Comparison of ENCODE assay signal across 9 cellular contexts in the genomic region with DNA sequence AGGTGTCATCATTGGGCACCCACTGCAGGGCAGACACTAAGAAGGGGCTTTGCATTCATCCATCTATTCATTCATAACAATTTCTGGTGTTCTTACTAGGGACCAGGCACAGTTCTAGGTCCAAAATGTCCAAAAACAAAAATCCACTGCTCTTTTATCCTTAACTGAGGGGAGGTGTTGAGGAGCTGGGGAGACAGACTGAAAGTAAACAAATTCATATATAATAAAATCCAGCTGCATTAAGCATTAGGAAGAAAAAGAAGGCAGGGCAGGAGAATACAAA. TPM values are rescaled to one million over a fixed set of nuclear protein-coding genes. Genes with fewer than 3 reads are reported as not detected.
DNase-seq lines count a peak whose midpoint lies in the region; ATAC-seq and TF ChIP-seq lines count a peak whose summit lies in the region.
"Had no signal": no experiment of that assay in that cellular context is flagged by ENCODE, and none has a peak within 500 bp of the region (broad histone marks: within the 10 kb centered on the region; RNA-seq: fewer than 3 reads in every experiment).

No MANE protein-coding gene starts in this region.

- H4K20me1 ChIP-seq in KMS-11 (ENCODE audit: insufficient read depth), result no peaks in the 10 kb centered on the region

- H3K9ac ChIP-seq in KMS-11, result no peak overlapping the region

- peak overlapping the region; percentile 57; the same call in 1 of the 2 replicates for H2AFZ ChIP-seq in KMS-11 (ENCODE audit: low read depth)

- POLR2A ChIA-PET in AG04449 (lab: Yijun Ruan, JAX), result no interaction called here

- peak overlapping the region; percentile 99 for H3K4me3 Mint-ChIP-seq in natural killer cell treated with Interleukin-12 subunit alpha and Interleukin-12 subunit beta and Interleukin-15 and Interleukin-18, amount 100 ng/mL, for 72 hours

- H3K79me2 ChIP-seq in KMS-11 (ENCODE audit: insufficient read depth, low read depth), result no peaks in the 10 kb centered on the region

- H3K4me1 ChIP-seq in KMS-11 (ENCODE audit: low read depth, poor library complexity, severe bottlenecking) (peaks cover 12% of the 10 kb centered on the region), ectodermal cell (ENCODE audit: control insufficient read depth, insufficient read depth, low read length) (no peaks in the 10 kb centered on the region)

- ATAC-seq in natural killer cell treated with Interleukin-12 subunit alpha and Interleukin-12 subunit beta and Interleukin-15 and Interleukin-18, amount 100 ng/mL, for 72 hours, result no peak
- ATAC-seq in GM19324 (IDR thresholded peaks at IDR 0.05; ENCODE audit: low FRiP score, unreplicated experiment) (no peak), GM21423 (IDR thresholded peaks at IDR 0.05; ENCODE audit: unreplicated experiment) (no peak)

- no peaks in the 10 kb centered on the region for H3K9me3 Mint-ChIP-seq in natural killer cell treated with Interleukin-12 subunit alpha and Interleukin-12 subunit beta and Interleukin-15 and Interleukin-18, amount 100 ng/mL, for 72 hours

- H3K27me3 ChIP-seq in KMS-11 (ENCODE audit: insufficient read depth, low read depth) (no peaks in the 10 kb centered on the region), ectodermal cell (ENCODE audit: control insufficient read depth, insufficient read depth, low read length, poor library complexity, severe bottlenecking) (peaks cover 35% of the 10 kb centered on the region)

- H3K27ac Mint-ChIP-seq in natural killer cell treated with Interleukin-12 subunit alpha and Interleukin-12 subunit beta and Interleukin-15 and Interleukin-18, amount 100 ng/mL, for 72 hours, result peak overlapping the region; percentile 88 to 95

- no peaks in the 10 kb centered on the region for H3K9me3 ChIP-seq in ectodermal cell (ENCODE audit: control insufficient read depth, low read length)

- H3K27ac ChIP-seq in KMS-11, result no peak overlapping the region
- no peak overlapping the region for H3K27ac ChIP-seq in ectodermal cell (ENCODE audit: insufficient read depth, low read depth, low read length, poor library complexity, severe bottlenecking)

- no peaks in the 10 kb centered on the region for H3K36me3 ChIP-seq in KMS-11 (ENCODE audit: insufficient read depth)
- H3K36me3 ChIP-seq in ectodermal cell (ENCODE audit: control insufficient read depth, insufficient read depth, low read length), result no peaks in the 10 kb centered on the region

- H3K4me2 ChIP-seq in KMS-11, result peak overlapping the region; percentile 83

- DNase-seq in AG04449 (ENCODE audit: low read depth, low spot score) (no peak), hippocampal formation (lab: John Stamatoyannopoulos, UW) (no peak), mesenteric fat pad (ENCODE audit: low spot score) (no peak)
- DNase-seq in natural killer cell treated with Interleukin-12 subunit alpha and Interleukin-12 subunit beta and Interleukin-15 and Interleukin-18, amount 100 ng/mL, for 72 hours (ENCODE audit: low spot score), result no peak

- no peaks in the 10 kb centered on the region for H3K27me3 Mint-ChIP-seq in natural killer cell treated with Interleukin-12 subunit alpha and Interleukin-12 subunit beta and Interleukin-15 and Interleukin-18, amount 100 ng/mL, for 72 hours

- H3K4me1 Mint-ChIP-seq in natural killer cell treated with Interleukin-12 subunit alpha and Interleukin-12 subunit beta and Interleukin-15 and Interleukin-18, amount 100 ng/mL, for 72 hours (ENCODE audit: low read depth in 2 of 2), result peaks cover 52 to 70% of the 10 kb centered on the region in 2 donors

- H3K4me3 ChIP-seq in AG04449 (ENCODE audit: low read depth, low read length) (peak overlapping the region; percentile 69), KMS-11 (IDR thresholded peaks at IDR 0.05; ENCODE audit: insufficient read depth, low read depth, low read length) (peak overlapping the region; percentile 17), ectodermal cell (ENCODE audit: insufficient read depth, low read depth, low read length) (peak overlapping the region; percentile 65)

- TF ChIP-seq CTCF in AG04449 (IDR thresholded peaks at IDR 0.05; ENCODE audit: insufficient read depth, low read length, missing control alignments), result no peak
- TF ChIP-seq CTCF in KMS-11 (conservative IDR thresholded peaks at IDR 0.05; ENCODE audit: low read depth, low read length), result no peak

- peaks cover 9% of the 10 kb centered on the region for H3K36me3 Mint-ChIP-seq in natural killer cell treated with Interleukin-12 subunit alpha and Interleukin-12 subunit beta and Interleukin-15 and Interleukin-18, amount 100 ng/mL, for 72 hours

- CTCF ChIA-PET in AG04449 (lab: Yijun Ruan, JAX), result interaction anchor here (1.0 to 1.6 kb wide), 5 partner anchors 9 to 1127 kb away, joined by 3 to 10 read pairs (median 3); no protein-coding TSS in a partner anchor

RNA-seq across cellular contexts. Expression of a gene that starts 1.1 kb away (rescaled TPM):
- 10.6 TPM for polyA plus RNA-seq in ectodermal cell (2013, experiment 1 of 4)
- 9.7 TPM for polyA plus RNA-seq in ectodermal cell (2013, experiment 2 of 4)
- 7.6 TPM for polyA plus RNA-seq in ectodermal cell (2013, experiment 3 of 4)
- polyA plus RNA-seq in ectodermal cell (2013, experiment 4 of 4), result 8.4 TPM
- total RNA-seq in natural killer cell treated with Interleukin-12 subunit alpha and Interleukin-12 subunit beta and Interleukin-15 and Interleukin-18, amount 100 ng/mL, for 72 hours, result 10 to 100 TPM; 20.4 to 24.0 TPM
- 34.9 TPM for total RNA-seq in mesenteric fat pad

RNA-seq across cellular contexts. Expression of a gene that starts 29.5 kb away (rescaled TPM):
- 13.6 TPM for polyA plus RNA-seq in ectodermal cell (2013, experiment 1 of 4)
- 13.2 TPM for polyA plus RNA-seq in ectodermal cell (2013, experiment 2 of 4)
- polyA plus RNA-seq in ectodermal cell (2013, experiment 3 of 4), result 10.8 TPM
- 10.7 TPM for polyA plus RNA-seq in ectodermal cell (2013, experiment 4 of 4)
- 1 to 10 TPM in 1 of 2 donors, not detected in 1; 4.5 TPM for total RNA-seq in natural killer cell treated with Interleukin-12 subunit alpha and Interleukin-12 subunit beta and Interleukin-15 and Interleukin-18, amount 100 ng/mL, for 72 hours
- total RNA-seq in mesenteric fat pad, result 1.5 TPM
- total RNA-seq: RPMI7951 had no signal

Comparison
In these comparisons a context has a peak if more than half of its experiments do, and no peak if none do; other contexts are left out.
1. H3K4me3 ChIP-seq: peak in every context shown above with its lines; median percentile 69 in AG04449; 65 in ectodermal cell; 17 in KMS-11.